ENCODE assay signal across 8 cellular contexts in the genomic region with DNA sequence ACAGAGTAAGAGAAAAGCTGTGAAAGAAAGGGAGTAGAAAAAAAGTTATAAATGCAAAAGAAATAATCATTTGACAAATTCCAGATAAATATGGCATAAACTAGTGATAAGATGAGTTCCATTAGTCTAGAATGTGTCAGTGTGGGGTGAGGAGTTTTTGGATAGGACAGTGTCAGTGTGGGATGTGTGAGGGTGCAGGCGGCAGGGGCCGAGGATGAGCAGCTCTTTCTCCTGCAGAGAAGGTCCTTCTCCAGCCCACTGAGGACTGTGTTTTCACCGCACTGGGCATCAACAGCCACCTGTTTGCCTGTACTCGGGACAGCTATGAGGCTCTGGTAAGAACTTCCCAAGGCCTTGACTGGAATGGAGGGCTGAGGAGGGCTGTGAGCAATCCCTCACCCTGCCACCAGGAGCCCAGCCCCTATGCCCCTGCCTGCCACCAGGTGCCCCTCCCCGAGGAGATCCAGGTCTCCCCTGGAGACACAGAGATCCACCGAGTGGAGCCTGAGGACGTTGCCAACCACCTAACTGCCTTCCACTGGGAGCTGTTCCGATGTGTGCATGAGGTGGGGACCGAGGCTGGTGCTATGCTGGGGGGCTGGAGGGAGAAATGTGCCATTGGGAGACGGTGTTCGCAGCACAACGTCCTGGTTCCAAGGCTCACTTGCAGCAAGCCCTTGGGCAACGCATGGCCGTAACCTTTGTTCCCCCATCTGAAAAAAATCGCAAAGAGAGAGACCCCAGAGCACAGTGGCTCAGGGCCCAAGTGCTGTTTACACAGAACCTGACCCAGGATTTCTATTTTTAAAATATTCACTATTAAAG. TPM values are rescaled to one million over a fixed set of nuclear protein-coding genes. Genes with fewer than 3 reads are reported as not detected.
DNase-seq lines count a peak whose midpoint lies in the region; ATAC-seq and TF ChIP-seq lines count a peak whose summit lies in the region.

No MANE protein-coding gene starts in this region.

- POLR2A ChIA-PET in activated CD4-positive, alpha-beta T cell treated with anti-CD3 and anti-CD28 coated beads, Interleukin-2, amount 10 ng/mL, durations not matched to agents 7 days and 5 days (lab: Charles Lee) = no interaction called here

- CTCF ChIA-PET in activated CD4-positive, alpha-beta T cell treated with anti-CD3 and anti-CD28 coated beads, Interleukin-2, amount 10 ng/mL, durations not matched to agents 7 days and 5 days (lab: Charles Lee) = interaction anchor here (0.7 to 4.1 kb wide), 10 partner anchors 11 to 140 kb away, joined by 3 to 21 read pairs (median 6); a partner anchor contains a TSS

- DNase-seq in CD4-positive, CD25-positive, alpha-beta regulatory T cell = peak; percentile 21 to 43 (median 25)
- DNase-seq in HuH-7.5 (ENCODE audit: low spot score) (peak; percentile 82), fibroblast of pulmonary artery (ENCODE audit: low read depth) (no peak), NCI-H2196 treated with DMSO at 0.1 percent for 48 hours (lab: John Stamatoyannopoulos, UW; ENCODE audit: unreplicated experiment) (no peak)
- no peak for DNase-seq in activated CD4-positive, alpha-beta T cell treated with anti-CD3 and anti-CD28 coated beads, Interleukin-2, amount 10 ng/mL, durations not matched to agents 7 days and 5 days
- peak; percentile 20 for DNase-seq in stimulated activated CD4-positive, alpha-beta T cell treated with anti-CD3 and anti-CD28 coated beads, Interleukin-4, amount 100 ng/mL, for 24 hours

- no peak overlapping the region for H3K4me3 ChIP-seq in CD4-positive, CD25-positive, alpha-beta regulatory T cell (ENCODE audit: low read depth, low read length)
- no peak overlapping the region for H3K4me3 ChIP-seq in fibroblast of pulmonary artery (replicated peaks; ENCODE audit: low read depth, low read length)

- H3K27me3 ChIP-seq in CD4-positive, CD25-positive, alpha-beta regulatory T cell (ENCODE audit: control insufficient read depth, insufficient read depth, low read length) = no peaks in the 10 kb centered on the region

- peak; percentile 34 for TF ChIP-seq CTCF in fibroblast of pulmonary artery (IDR thresholded peaks at IDR 0.05; ENCODE audit: low read length, missing control alignments)

- peak overlapping the region; percentile 83 to 90 (median 85) for H3K4me3 Mint-ChIP-seq in CD4-positive, CD25-positive, alpha-beta regulatory T cell
- peak overlapping the region; percentile 70 for H3K4me3 Mint-ChIP-seq in activated CD4-positive, alpha-beta T cell treated with anti-CD3 and anti-CD28 coated beads, Interleukin-2, amount 10 ng/mL, durations not matched to agents 7 days and 5 days

- no peaks in the 10 kb centered on the region for H3K36me3 Mint-ChIP-seq in CD4-positive, CD25-positive, alpha-beta regulatory T cell
- no peaks in the 10 kb centered on the region for H3K36me3 Mint-ChIP-seq in activated CD4-positive, alpha-beta T cell treated with anti-CD3 and anti-CD28 coated beads, Interleukin-2, amount 10 ng/mL, durations not matched to agents 7 days and 5 days (ENCODE audit: low read depth)

- H3K27me3 Mint-ChIP-seq in CD4-positive, CD25-positive, alpha-beta regulatory T cell = no peaks in the 10 kb centered on the region
- peaks cover 8% of the 10 kb centered on the region for H3K27me3 Mint-ChIP-seq in activated CD4-positive, alpha-beta T cell treated with anti-CD3 and anti-CD28 coated beads, Interleukin-2, amount 10 ng/mL, durations not matched to agents 7 days and 5 days

- peaks cover 12% of the 10 kb centered on the region for H3K4me1 ChIP-seq in CD4-positive, CD25-positive, alpha-beta regulatory T cell (ENCODE audit: control insufficient read depth, insufficient read depth, low read length, poor library complexity, severe bottlenecking)

- H3K4me1 Mint-ChIP-seq in CD4-positive, CD25-positive, alpha-beta regulatory T cell = peaks cover 4 to 9% (median 8%) of the 10 kb centered on the region in 4 donors
- H3K4me1 Mint-ChIP-seq in activated CD4-positive, alpha-beta T cell treated with anti-CD3 and anti-CD28 coated beads, Interleukin-2, amount 10 ng/mL, durations not matched to agents 7 days and 5 days = peaks cover 26% of the 10 kb centered on the region

- no peaks in the 10 kb centered on the region for H3K9me3 ChIP-seq in CD4-positive, CD25-positive, alpha-beta regulatory T cell (ENCODE audit: control insufficient read depth in 2 of 2, low read length in 2 of 2)

- peaks cover 0 to under 1% (median 0%) of the 10 kb centered on the region in 7 donors for H3K9me3 Mint-ChIP-seq in CD4-positive, CD25-positive, alpha-beta regulatory T cell
- H3K9me3 Mint-ChIP-seq in activated CD4-positive, alpha-beta T cell treated with anti-CD3 and anti-CD28 coated beads, Interleukin-2, amount 10 ng/mL, durations not matched to agents 7 days and 5 days = no peaks in the 10 kb centered on the region

- no peaks in the 10 kb centered on the region for H3K36me3 ChIP-seq in CD4-positive, CD25-positive, alpha-beta regulatory T cell (ENCODE audit: control insufficient read depth, insufficient read depth, low read length)

- no peak overlapping the region for H3K27ac ChIP-seq in CD4-positive, CD25-positive, alpha-beta regulatory T cell (ENCODE audit: insufficient read depth, low read length, poor library complexity, severe bottlenecking)

- H3K27ac Mint-ChIP-seq in CD4-positive, CD25-positive, alpha-beta regulatory T cell = no peak overlapping the region
- no peak overlapping the region for H3K27ac Mint-ChIP-seq in activated CD4-positive, alpha-beta T cell treated with anti-CD3 and anti-CD28 coated beads, Interleukin-2, amount 10 ng/mL, durations not matched to agents 7 days and 5 days

- peak; percentile 40 to 42 for ATAC-seq in CD4-positive, CD25-positive, alpha-beta regulatory T cell (ENCODE audit: low read depth in 2 of 2)
- no peak for ATAC-seq in GM21390 (IDR thresholded peaks at IDR 0.05; ENCODE audit: unreplicated experiment)
- ATAC-seq in HG03521 (IDR thresholded peaks at IDR 0.05; ENCODE audit: unreplicated experiment) = no peak

RNA-seq across cellular contexts. Expression of a gene that starts 13.1 kb away (rescaled TPM):
- 4.5 TPM for total RNA-seq in CD4-positive, CD25-positive, alpha-beta regulatory T cell
- polyA plus RNA-seq in CD4-positive, CD25-positive, alpha-beta regulatory T cell = under 1 TPM in 1 of 4 donors, not detected in 3; 0.79 TPM
- 1 to 10 TPM; 4.0 to 5.1 TPM for total RNA-seq in activated CD4-positive, alpha-beta T cell treated with anti-CD3 and anti-CD28 coated beads, Interleukin-2, amount 10 ng/mL, durations not matched to agents 7 days and 5 days

RNA-seq across cellular contexts. Expression of a gene that starts 28.7 kb away (rescaled TPM):
- total RNA-seq in CD4-positive, CD25-positive, alpha-beta regulatory T cell = 40.7 TPM
- polyA plus RNA-seq in CD4-positive, CD25-positive, alpha-beta regulatory T cell = 10 to 100 TPM in 1 of 4 donors, 1 to 10 TPM in 3; 8.0 to 12.5 (median 9.5) TPM
- total RNA-seq in activated CD4-positive, alpha-beta T cell treated with anti-CD3 and anti-CD28 coated beads, Interleukin-2, amount 10 ng/mL, durations not matched to agents 7 days and 5 days = 10 to 100 TPM; 23.7 to 26.7 TPM

RNA-seq across cellular contexts. Expression of a gene that starts 50.1 kb away (rescaled TPM):
- 165 TPM for total RNA-seq in CD4-positive, CD25-positive, alpha-beta regulatory T cell
- polyA plus RNA-seq in CD4-positive, CD25-positive, alpha-beta regulatory T cell = 10 to 100 TPM; 42.5 to 46.6 (median 44.2) TPM
- total RNA-seq in activated CD4-positive, alpha-beta T cell treated with anti-CD3 and anti-CD28 coated beads, Interleukin-2, amount 10 ng/mL, durations not matched to agents 7 days and 5 days = 10 to 100 TPM; 84.8 to 89.2 TPM

Comparison
In these comparisons a context has a peak if more than half of its experiments do, and no peak if none do; other contexts are left out.
1. ATAC-seq: peak in CD4-positive, CD25-positive, alpha-beta regulatory T cell (2 of 2); none in GM21390 (single experiment) and HG03521 (single experiment).
2. DNase-seq: peak in CD4-positive, CD25-positive, alpha-beta regulatory T cell (3 of 3), HuH-7.5 (single experiment) and stimulated activated CD4-positive, alpha-beta T cell treated with anti-CD3 and anti-CD28 coated beads, Interleukin-4, amount 100 ng/mL, for 24 hours (single experiment); none in activated CD4-positive, alpha-beta T cell treated with anti-CD3 and anti-CD28 coated beads, Interleukin-2, amount 10 ng/mL, durations not matched to agents 7 days and 5 days (single experiment), fibroblast of pulmonary artery (single experiment) and NCI-H2196 treated with DMSO at 0.1 percent for 48 hours (single experiment).